10 cellular contexts compared by ENCODE assay signal in the genomic region with DNA sequence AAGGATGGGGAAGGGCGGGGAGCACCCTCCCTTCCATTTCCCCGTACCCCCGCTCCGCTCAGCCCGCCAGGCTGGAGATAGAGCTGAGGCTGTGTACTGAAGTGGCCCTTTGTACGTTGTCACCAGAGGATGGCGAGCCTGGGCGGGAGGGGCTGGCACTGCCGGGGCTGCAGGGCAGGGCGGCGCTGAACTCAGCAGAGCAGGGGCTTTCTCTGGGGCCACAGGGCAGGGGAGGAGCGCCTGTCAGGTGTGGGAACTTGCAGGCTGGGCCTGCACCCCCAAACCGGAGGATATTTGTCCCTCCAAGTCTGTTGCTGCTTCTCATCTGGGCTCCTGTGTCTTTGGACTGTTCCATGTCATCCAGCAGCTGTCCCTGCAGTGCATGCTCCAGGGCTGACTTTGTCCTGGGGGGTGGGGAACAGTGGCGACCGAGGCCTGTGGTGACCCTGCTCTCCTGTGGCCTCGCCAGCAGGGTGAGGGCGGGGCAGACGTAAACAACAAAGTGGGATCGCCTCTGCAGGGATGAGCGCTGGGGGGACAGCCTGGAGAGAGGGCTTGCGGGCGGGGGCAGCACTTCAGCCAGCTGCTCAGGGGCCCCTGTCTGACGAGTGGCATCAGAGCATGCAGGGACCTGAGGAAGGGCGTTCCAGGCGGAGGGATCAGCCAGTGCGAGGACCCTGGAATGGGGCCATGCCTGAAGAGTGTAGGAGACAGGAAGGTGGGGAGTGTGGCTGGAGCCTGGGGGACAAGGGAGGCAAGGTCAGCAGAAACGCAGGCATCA. TPM values are rescaled to one million over a fixed set of nuclear protein-coding genes. Genes with fewer than 3 reads are reported as not detected.
DNase-seq lines count a peak whose midpoint lies in the region; ATAC-seq and TF ChIP-seq lines count a peak whose summit lies in the region.
"Had no signal": no experiment of that assay in that cellular context is flagged by ENCODE, and none has a peak within 500 bp of the region (broad histone marks: within the 10 kb centered on the region; RNA-seq: fewer than 3 reads in every experiment).

No MANE protein-coding gene starts in this region.

- H3K9me3 ChIP-seq in esophagus squamous epithelium (no peaks in the 10 kb centered on the region), osteoblast (ENCODE audit: low read depth, low read length) (no peaks in the 10 kb centered on the region)
- H3K9me3 ChIP-seq in CD4-positive, alpha-beta memory T cell (ENCODE audit: control insufficient read depth in 1 of 2, low read length in 2 of 2), result no peaks in the 10 kb centered on the region

- peaks cover 7 to 22% (median 14%) of the 10 kb centered on the region in 4 donors for H3K4me1 Mint-ChIP-seq in CD4-positive, alpha-beta memory T cell

- no peaks in the 10 kb centered on the region for H3K9me3 Mint-ChIP-seq in CD4-positive, alpha-beta memory T cell

- H3K36me3 ChIP-seq in esophagus squamous epithelium, result no peaks in the 10 kb centered on the region
- H3K36me3 ChIP-seq in osteoblast (ENCODE audit: insufficient read depth, low read length), result no peaks in the 10 kb centered on the region
- no peaks in the 10 kb centered on the region for H3K36me3 ChIP-seq in CD4-positive, alpha-beta memory T cell (ENCODE audit: insufficient read depth, low read length)

- H3K4me3 Mint-ChIP-seq in CD4-positive, alpha-beta memory T cell, result no peak overlapping the region

- TF ChIP-seq POLR2A in esophagus squamous epithelium (IDR thresholded peaks at IDR 0.05), result no peak

- peaks cover 0 to 3% of the 10 kb centered on the region in 2 donors for H3K27me3 Mint-ChIP-seq in CD4-positive, alpha-beta memory T cell

- no peak for ATAC-seq in GM21515 (IDR thresholded peaks at IDR 0.05; ENCODE audit: unreplicated experiment)

- peak; percentile 8 for DNase-seq in DMS53 treated with DMSO at 0.1 percent for 48 hours (lab: John Stamatoyannopoulos, UW; ENCODE audit: unreplicated experiment)
- peak; percentile 17 for DNase-seq in NCI-H510A (lab: John Stamatoyannopoulos, UW)
- no peak for DNase-seq in esophagus squamous epithelium (lab: John Stamatoyannopoulos, UW)
- peak; percentile 64 for DNase-seq in osteoblast (ENCODE audit: insufficient read length, low spot score, missing footprints)
- no peak for DNase-seq in CD4-positive, alpha-beta memory T cell
- DNase-seq in NCI-H1092 treated with DMSO at 0.1 percent for 48 hours (lab: John Stamatoyannopoulos, UW), result no peak
- no peak for DNase-seq in NCI-H1105 (lab: John Stamatoyannopoulos, UW)
- DNase-seq: DMS153 had no signal

- H2AFZ ChIP-seq in osteoblast (ENCODE audit: low read length), result no peak overlapping the region

- H3K4me1 ChIP-seq in esophagus squamous epithelium, result peaks cover 20 to 88% (median 40%) of the 10 kb centered on the region in 3 donors
- H3K4me1 ChIP-seq in osteoblast (ENCODE audit: insufficient read depth, low read length), result peaks cover 5% of the 10 kb centered on the region
- peaks cover 19% of the 10 kb centered on the region for H3K4me1 ChIP-seq in CD4-positive, alpha-beta memory T cell (ENCODE audit: insufficient read depth, low read length)

- intact Hi-C loops in esophagus squamous epithelium (cut with DNase I), result no loop called here
- intact Hi-C loops in CD4-positive, alpha-beta memory T cell (cut with micrococcal nuclease), result no loop called here

- peak overlapping the region in 1 of 7 donors; percentile 68 for H3K27ac Mint-ChIP-seq in CD4-positive, alpha-beta memory T cell

- H3K4me2 ChIP-seq in osteoblast (ENCODE audit: insufficient read depth, low read length), result no peak overlapping the region

- H3K36me3 Mint-ChIP-seq in CD4-positive, alpha-beta memory T cell, result no peaks in the 10 kb centered on the region

- CTCF ChIA-PET in CD4-positive, alpha-beta memory T cell (lab: Charles Lee; ENCODE audit: partially characterized antibody), result no interaction called here

- H3K4me3 ChIP-seq in esophagus squamous epithelium (no peak overlapping the region), osteoblast (ENCODE audit: insufficient read depth, low read length) (no peak overlapping the region)
- H3K4me3 ChIP-seq in CD4-positive, alpha-beta memory T cell (ENCODE audit: low read length in 2 of 2), result no peak overlapping the region

- POLR2A ChIA-PET in CD4-positive, alpha-beta memory T cell (lab: Charles Lee; ENCODE audit: partially characterized antibody), result no interaction called here

- no peaks in the 10 kb centered on the region for H3K79me2 ChIP-seq in osteoblast (ENCODE audit: insufficient read depth, low read length)

- H4K20me1 ChIP-seq in osteoblast (ENCODE audit: insufficient read depth, low read length), result no peaks in the 10 kb centered on the region

- H3K27me3 ChIP-seq in esophagus squamous epithelium, result peaks cover 0 to 7% (median 0%) of the 10 kb centered on the region in 4 donors
- H3K27me3 ChIP-seq in osteoblast (ENCODE audit: insufficient read depth, low read length), result no peaks in the 10 kb centered on the region
- H3K27me3 ChIP-seq in CD4-positive, alpha-beta memory T cell (ENCODE audit: insufficient read depth, low read length), result no peaks in the 10 kb centered on the region

- 47% methylated on average over 8 to 11 of the region's 27 CpGs for WGBS in esophagus squamous epithelium, 2 donors

- peak overlapping the region in 3 of 4 donors; percentile 67 to 70 (median 68) for H3K27ac ChIP-seq in esophagus squamous epithelium
- no peak overlapping the region for H3K27ac ChIP-seq in osteoblast (ENCODE audit: low read depth, low read length)
- no peak overlapping the region for H3K27ac ChIP-seq in CD4-positive, alpha-beta memory T cell (ENCODE audit: low read depth, low read length)

- TF ChIP-seq CTCF in esophagus squamous epithelium (IDR thresholded peaks at IDR 0.05) (no peak), osteoblast (IDR thresholded peaks at IDR 0.05; ENCODE audit: extremely low read depth, low read depth, low read length) (no peak)

RNA-seq across cellular contexts. Expression of a gene that starts 13.1 kb away (rescaled TPM):
- total RNA-seq in esophagus squamous epithelium (1 to 10 TPM in 1 of 4 donors, under 1 TPM in 3; 0.08 to 1.3 (median 0.62) TPM), osteoblast (under 0.01 TPM in 1 of 2 replicates, not detected in the other)
- under 1 TPM; 0.19 to 0.73 TPM for total RNA-seq in CD4-positive, alpha-beta memory T cell
- not detected for polyA plus RNA-seq in CD4-positive, alpha-beta memory T cell
- total RNA-seq: dermis microvascular lymphatic vessel endothelial cell had no signal

RNA-seq across cellular contexts. Expression of a gene that starts 32.2 kb away (rescaled TPM):
- total RNA-seq in esophagus squamous epithelium (10 to 100 TPM; 21.4 to 34.2 (median 23.9) TPM), osteoblast (21.8 and 23.5 TPM in 2 replicates)
- 10 to 100 TPM; 40.5 to 44.3 TPM for total RNA-seq in CD4-positive, alpha-beta memory T cell
- polyA plus RNA-seq in CD4-positive, alpha-beta memory T cell, result 10 to 100 TPM; 15.4 to 27.5 TPM

RNA-seq across cellular contexts. Expression of a gene that starts 50.5 kb away (rescaled TPM):
- total RNA-seq in esophagus squamous epithelium (100 to 1,000 TPM; 170 to 288 (median 234) TPM), osteoblast (494 and 590 TPM in 2 replicates)
- total RNA-seq in CD4-positive, alpha-beta memory T cell, result 100 to 1,000 TPM; 265 to 278 TPM
- 100 to 1,000 TPM in 1 of 2 donors, 10 to 100 TPM in 1; 44.4 to 109 TPM for polyA plus RNA-seq in CD4-positive, alpha-beta memory T cell

Comparison
In these comparisons a context has a peak if more than half of its experiments do, and no peak if none do; other contexts are left out.
1. DNase-seq: peak in DMS53 treated with DMSO at 0.1 percent for 48 hours (single experiment), NCI-H510A (single experiment) and osteoblast (single experiment); none in esophagus squamous epithelium (single experiment), CD4-positive, alpha-beta memory T cell (0 of 5), NCI-H1092 treated with DMSO at 0.1 percent for 48 hours (single experiment) and NCI-H1105 (single experiment).
2. H3K27ac ChIP-seq: peak in esophagus squamous epithelium (3 of 4); none in osteoblast (single experiment) and CD4-positive, alpha-beta memory T cell (single experiment).